In genomic region chr18:30450927-30451326, GRCh38 we compare ENCODE assay signal across 3 cellular contexts.
TF ChIP-seq lines count a peak whose summit lies in the region.

No MANE protein-coding gene starts in this region.

TF ChIP-seq in SK-N-SH, 30 proteins besides CTCF, POLR2A, EP300 and RAD21:
- no peak for TF ChIP-seq IRF3 (IDR thresholded peaks at IDR 0.05; ENCODE audit: low read depth, low read length)
- TF ChIP-seq YY1 (IDR thresholded peaks at IDR 0.05; ENCODE audit: low read depth) = no peak
- no peak for TF ChIP-seq MEF2A (IDR thresholded peaks at IDR 0.05; ENCODE audit: borderline replicate concordance, low read depth)

TF ChIP-seq in SK-N-SH treated with all-trans-retinoic acid at 6 μM for 48 hours, 23 proteins besides CTCF, POLR2A, EP300 and RAD21 (continued from another document):
- TF ChIP-seq CREB5 (CRISPR knock-in tag; IDR thresholded peaks at IDR 0.05; ENCODE audit: low read depth) (no peak), SNAI2 (CRISPR knock-in tag; IDR thresholded peaks at IDR 0.05) (no peak), GLIS3 (CRISPR knock-in tag; IDR thresholded peaks at IDR 0.05) (no peak), OSR1 (CRISPR knock-in tag; IDR thresholded peaks at IDR 0.05) (no peak), BACH2 (CRISPR knock-in tag; IDR thresholded peaks at IDR 0.05; ENCODE audit: borderline replicate concordance) (no peak)

TF ChIP-seq in GM12878, 131 proteins besides CTCF, POLR2A, EP300 and RAD21 (continued from another document):
- TF ChIP-seq BCLAF1 (IDR thresholded peaks at IDR 0.05) = no peak
- TF ChIP-seq MTA3 (IDR thresholded peaks at IDR 0.05; ENCODE audit: borderline replicate concordance, low read length) = no peak
- no peak for TF ChIP-seq LARP7 (IDR thresholded peaks at IDR 0.05)
- TF ChIP-seq SKIL (IDR thresholded peaks at IDR 0.05; ENCODE audit: low read depth, poor library complexity, severe bottlenecking) = no peak
